Comparison of ENCODE assay signal across 8 cellular contexts in genomic region chr19:12194827-12195500, GRCh38. TPM values are rescaled to one million over a fixed set of nuclear protein-coding genes. Genes with fewer than 3 reads are reported as not detected.
A peak's percentile ranks its signal among the peaks of the same experiment; 100 is the strongest.
DNase-seq lines count a peak whose midpoint lies in the region; ATAC-seq and FAIRE-seq lines count a peak whose summit lies in the region.

No MANE protein-coding gene starts in this region.

- peak overlapping the region; percentile 60 for H3K4me3 ChIP-seq in endocrine pancreas (ENCODE audit: control insufficient read depth, insufficient read depth, low read length)

- CTCF ChIA-PET in activated CD8-positive, alpha-beta memory T cell treated with anti-CD3 and anti-CD28 coated beads, Interleukin-2, amount 10 ng/mL, durations not matched to agents 7 days and 5 days (lab: Charles Lee), result no interaction called here

- no peak for DNase-seq in HTR-8/SVneo (ENCODE audit: insufficient read length, low spot score)
- DNase-seq in activated CD8-positive, alpha-beta memory T cell treated with anti-CD3 and anti-CD28 coated beads, Interleukin-2, amount 10 ng/mL, durations not matched to agents 7 days and 5 days, result peak; percentile 42
- peak; percentile 91 for DNase-seq in midbrain (lab: John Stamatoyannopoulos, UW)
- DNase-seq in stimulated activated CD8-positive, alpha-beta memory T cell treated with anti-CD3 and anti-CD28 coated beads, Interleukin-15, amount 100 ng/mL, for 1 hour (ENCODE audit: low read depth), result peak; percentile 54
- DNase-seq in DMS153 (lab: John Stamatoyannopoulos, UW), result no peak
- DNase-seq in NCI-H1105 treated with DMSO at 0.1 percent for 48 hours (lab: John Stamatoyannopoulos, UW), result no peak

- H3K9me3 Mint-ChIP-seq in activated CD8-positive, alpha-beta memory T cell treated with anti-CD3 and anti-CD28 coated beads, Interleukin-2, amount 10 ng/mL, durations not matched to agents 7 days and 5 days (ENCODE audit: low read depth), result peaks cover 39% of the 10 kb centered on the region

- H3K9ac ChIP-seq in endocrine pancreas (ENCODE audit: control insufficient read depth, insufficient read depth, low read length), result peak overlapping the region; percentile 73

- H3K27ac Mint-ChIP-seq in activated CD8-positive, alpha-beta memory T cell treated with anti-CD3 and anti-CD28 coated beads, Interleukin-2, amount 10 ng/mL, durations not matched to agents 7 days and 5 days, result no peak overlapping the region

- peaks cover 3% of the 10 kb centered on the region for H3K4me1 ChIP-seq in endocrine pancreas (ENCODE audit: control insufficient read depth, insufficient read depth, low read length)

- peaks cover 52% of the 10 kb centered on the region for H3K36me3 Mint-ChIP-seq in activated CD8-positive, alpha-beta memory T cell treated with anti-CD3 and anti-CD28 coated beads, Interleukin-2, amount 10 ng/mL, durations not matched to agents 7 days and 5 days

- no peak overlapping the region for H3K4me3 Mint-ChIP-seq in activated CD8-positive, alpha-beta memory T cell treated with anti-CD3 and anti-CD28 coated beads, Interleukin-2, amount 10 ng/mL, durations not matched to agents 7 days and 5 days

- ATAC-seq in activated CD8-positive, alpha-beta memory T cell treated with anti-CD3 and anti-CD28 coated beads, Interleukin-2, amount 10 ng/mL, durations not matched to agents 7 days and 5 days, result no peak
- ATAC-seq in GM18502 (IDR thresholded peaks at IDR 0.05; ENCODE audit: poor library complexity, unreplicated experiment), result no peak

- FAIRE-seq in HTR-8/SVneo (lab: Jason Lieb, UNC), result peak; percentile 44

- peaks cover 6% of the 10 kb centered on the region for H3K9me3 ChIP-seq in endocrine pancreas (ENCODE audit: control insufficient read depth, low read length)

- H3K4me1 Mint-ChIP-seq in activated CD8-positive, alpha-beta memory T cell treated with anti-CD3 and anti-CD28 coated beads, Interleukin-2, amount 10 ng/mL, durations not matched to agents 7 days and 5 days, result peaks cover 10% of the 10 kb centered on the region

- no peaks in the 10 kb centered on the region for H3K27me3 Mint-ChIP-seq in activated CD8-positive, alpha-beta memory T cell treated with anti-CD3 and anti-CD28 coated beads, Interleukin-2, amount 10 ng/mL, durations not matched to agents 7 days and 5 days

- H3K36me3 ChIP-seq in endocrine pancreas (ENCODE audit: control insufficient read depth, insufficient read depth, low read length), result peaks cover 9% of the 10 kb centered on the region

- H3K27me3 ChIP-seq in endocrine pancreas (ENCODE audit: control insufficient read depth, insufficient read depth, low read length), result no peaks in the 10 kb centered on the region

RNA-seq across cellular contexts. Expression of gene ZNF136, which starts 32.1 kb away (rescaled TPM):
- total RNA-seq in activated CD8-positive, alpha-beta memory T cell treated with anti-CD3 and anti-CD28 coated beads, Interleukin-2, amount 10 ng/mL, durations not matched to agents 7 days and 5 days, result 10 to 100 TPM; 11.3 to 12.9 TPM

RNA-seq across cellular contexts. Expression of gene ZNF625, which starts 38.4 kb away (rescaled TPM):
- total RNA-seq in activated CD8-positive, alpha-beta memory T cell treated with anti-CD3 and anti-CD28 coated beads, Interleukin-2, amount 10 ng/mL, durations not matched to agents 7 days and 5 days, result 1 to 10 TPM; 3.9 to 4.3 TPM

RNA-seq across cellular contexts. Expression of gene ZNF20, which starts 54.8 kb away (rescaled TPM):
- 1 to 10 TPM; 3.7 to 5.2 TPM for total RNA-seq in activated CD8-positive, alpha-beta memory T cell treated with anti-CD3 and anti-CD28 coated beads, Interleukin-2, amount 10 ng/mL, durations not matched to agents 7 days and 5 days

Comparison
In these comparisons a context has a peak if more than half of its experiments do, and no peak if none do; other contexts are left out.
1. DNase-seq: peak in activated CD8-positive, alpha-beta memory T cell treated with anti-CD3 and anti-CD28 coated beads, Interleukin-2, amount 10 ng/mL, durations not matched to agents 7 days and 5 days (single experiment), midbrain (single experiment) and stimulated activated CD8-positive, alpha-beta memory T cell treated with anti-CD3 and anti-CD28 coated beads, Interleukin-15, amount 100 ng/mL, for 1 hour (single experiment); none in HTR-8/SVneo (single experiment), DMS153 (single experiment) and NCI-H1105 treated with DMSO at 0.1 percent for 48 hours (single experiment).